ENCODE assay signal across 10 cellular contexts in the genomic region with DNA sequence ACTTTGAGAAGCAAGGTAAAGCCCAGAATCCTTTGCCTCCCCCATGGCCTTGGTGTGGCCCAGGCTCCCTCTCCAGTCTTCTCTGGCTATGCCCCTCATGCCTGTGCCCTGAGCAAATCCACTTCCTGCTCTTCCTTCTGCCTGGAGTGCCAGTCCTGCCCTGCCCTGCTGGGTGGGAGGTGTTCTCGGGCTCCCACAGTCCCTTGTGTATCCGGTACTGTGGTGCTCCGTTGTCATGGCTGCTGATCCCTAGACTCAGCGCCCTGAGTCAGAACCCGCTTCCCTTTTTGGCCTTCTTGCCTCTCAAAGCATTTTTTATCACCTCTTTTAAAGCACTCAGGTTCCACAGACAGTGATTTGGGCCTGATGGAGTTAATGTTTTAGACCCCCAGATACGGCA. TPM values are rescaled to one million over a fixed set of nuclear protein-coding genes. Genes with fewer than 3 reads are reported as not detected.
A peak's percentile ranks its signal among the peaks of the same experiment; 100 is the strongest.
DNase-seq lines count a peak whose midpoint lies in the region; ATAC-seq and TF ChIP-seq lines count a peak whose summit lies in the region.
"Had no signal": no experiment of that assay in that cellular context is flagged by ENCODE, and none has a peak within 500 bp of the region (broad histone marks: within the 10 kb centered on the region; RNA-seq: fewer than 3 reads in every experiment).

No MANE protein-coding gene starts in this region.

- ATAC-seq in foreskin keratinocyte: peak; percentile 96
- peak; percentile 76 to 83 for ATAC-seq in stimulated activated naive B cell treated with anti-CD40 and anti-IgM and Interleukin-4, amounts not matched to agents 10 μg/mL and 1 μg/mL and 100 μg/mL, for 72 hours (replicated peaks)

- peak overlapping the region in 1 of 2 donors; percentile 39 for H3K4me3 Mint-ChIP-seq in stimulated activated naive B cell treated with anti-CD40 and anti-IgM and Interleukin-4, amounts not matched to agents 10 μg/mL and 1 μg/mL and 100 μg/mL, for 72 hours
- H3K4me3 Mint-ChIP-seq: immature natural killer cell had no signal

- H2AFZ ChIP-seq in OCI-LY7 (ENCODE audit: low read length): peak overlapping the region; percentile 95

- no peaks in the 10 kb centered on the region for H4K20me1 ChIP-seq in OCI-LY7 (ENCODE audit: insufficient read depth, low read length)

- peaks cover 4 to 8% of the 10 kb centered on the region in 2 donors for H3K27me3 Mint-ChIP-seq in stimulated activated naive B cell treated with anti-CD40 and anti-IgM and Interleukin-4, amounts not matched to agents 10 μg/mL and 1 μg/mL and 100 μg/mL, for 72 hours

- peaks cover 6% of the 10 kb centered on the region for H3K27me3 ChIP-seq in foreskin keratinocyte
- no peaks in the 10 kb centered on the region for H3K27me3 ChIP-seq in dorsolateral prefrontal cortex

- POLR2A ChIA-PET in OCI-LY7 (lab: Charles Lee): no interaction called here

- H3K9me3 ChIP-seq in OCI-LY7 (ENCODE audit: low read length): no peaks in the 10 kb centered on the region

- no peaks in the 10 kb centered on the region for H3K79me2 ChIP-seq in OCI-LY7 (ENCODE audit: insufficient read depth, low read depth, low read length)

- peak overlapping the region; percentile 40 for H3K4me2 ChIP-seq in OCI-LY7 (ENCODE audit: low read length)

- no peaks in the 10 kb centered on the region for H3K9me2 ChIP-seq in OCI-LY7 (ENCODE audit: insufficient read depth, low read length)

- H3K27ac Mint-ChIP-seq in stimulated activated naive B cell treated with anti-CD40 and anti-IgM and Interleukin-4, amounts not matched to agents 10 μg/mL and 1 μg/mL and 100 μg/mL, for 72 hours: peak overlapping the region; percentile 88
- H3K27ac Mint-ChIP-seq: immature natural killer cell had no signal

- TF ChIP-seq CTCF in OCI-LY7 (conservative IDR thresholded peaks at IDR 0.05; ENCODE audit: low read length): no peak
- TF ChIP-seq CTCF in foreskin keratinocyte (conservative IDR thresholded peaks at IDR 0.05): no peak
- no peak for TF ChIP-seq CTCF in dorsolateral prefrontal cortex (IDR thresholded peaks at IDR 0.05 in 54 of 56, conservative IDR thresholded peaks at IDR 0.05 in 2 of 56; ENCODE audit: low read depth in 1 of 56, partially characterized antibody in 56 of 56)

- H3K4me3 ChIP-seq in OCI-LY7 (ENCODE audit: low read depth, low read length, poor library complexity, severe bottlenecking) (no peak overlapping the region), dorsolateral prefrontal cortex (no peak overlapping the region)

- intact Hi-C loops in OCI-LY7 (cut with micrococcal nuclease; ENCODE audit: unreplicated experiment): no loop called here
- intact Hi-C loops in dorsolateral prefrontal cortex (cut with DNase I): no loop called here

- peaks cover 65% of the 10 kb centered on the region for H3K4me1 ChIP-seq in OCI-LY7 (ENCODE audit: insufficient read depth, low read length, poor library complexity, severe bottlenecking)
- H3K4me1 ChIP-seq in foreskin keratinocyte: no peaks in the 10 kb centered on the region

- CTCF ChIA-PET in OCI-LY7 (lab: Charles Lee; ENCODE audit: unreplicated experiment): no interaction called here

- no TSS peak for BruUV-seq in OCI-LY7 (replicated peaks; lab: Mats Ljungman, UMichigan)

- H3K27ac ChIP-seq in OCI-LY7 (ENCODE audit: low read depth, low read length, poor library complexity, severe bottlenecking) (peak overlapping the region; percentile 36), foreskin keratinocyte (no peak overlapping the region), dorsolateral prefrontal cortex (no peak overlapping the region)

- peak; percentile 34 for DNase-seq in NCI-H2227 (lab: John Stamatoyannopoulos, UW; ENCODE audit: unreplicated experiment)
- no peak for DNase-seq in NCI-H2227 treated with DMSO at 0.1 percent for 48 hours (lab: John Stamatoyannopoulos, UW)
- peak; percentile 51 for DNase-seq in OCI-LY7 (ENCODE audit: low spot score)
- DNase-seq in foreskin keratinocyte: peak; percentile 35 to 58
- DNase-seq in stimulated activated naive B cell treated with anti-CD40 and anti-IgM and Interleukin-4, amounts not matched to agents 10 μg/mL and 1 μg/mL and 100 μg/mL, for 72 hours: peak; percentile 13
- no peak for DNase-seq in NCI-H2171 (lab: John Stamatoyannopoulos, UW)
- no peak for DNase-seq in dorsolateral prefrontal cortex
- no peak for DNase-seq in NCI-H128 (lab: John Stamatoyannopoulos, UW; ENCODE audit: unreplicated experiment)
- DNase-seq: immature natural killer cell, NCI-H446 had no signal

- H3K4me1 Mint-ChIP-seq in stimulated activated naive B cell treated with anti-CD40 and anti-IgM and Interleukin-4, amounts not matched to agents 10 μg/mL and 1 μg/mL and 100 μg/mL, for 72 hours: peaks cover 16 to 22% of the 10 kb centered on the region in 2 donors
- H3K4me1 Mint-ChIP-seq: immature natural killer cell had no signal

- no peaks in the 10 kb centered on the region for H3K9me3 Mint-ChIP-seq in stimulated activated naive B cell treated with anti-CD40 and anti-IgM and Interleukin-4, amounts not matched to agents 10 μg/mL and 1 μg/mL and 100 μg/mL, for 72 hours
- H3K9me3 Mint-ChIP-seq: immature natural killer cell had no signal

- H3K36me3 ChIP-seq in OCI-LY7 (ENCODE audit: insufficient read depth, low read length): no peaks in the 10 kb centered on the region

- H3K36me3 Mint-ChIP-seq in stimulated activated naive B cell treated with anti-CD40 and anti-IgM and Interleukin-4, amounts not matched to agents 10 μg/mL and 1 μg/mL and 100 μg/mL, for 72 hours: no peaks in the 10 kb centered on the region
- H3K36me3 Mint-ChIP-seq: immature natural killer cell had no signal

RNA-seq across cellular contexts. Expression of a gene that starts 29.4 kb away (rescaled TPM):
- total RNA-seq in OCI-LY7 (2014; rRNA removed; shearing (Covaris generic)): 0.13 and 0.19 TPM in 2 replicates
- total RNA-seq in OCI-LY7 (2022): 0.08 and 0.11 TPM in 2 replicates
- total RNA-seq in foreskin keratinocyte: 0.49 and 1.0 TPM in 2 replicates
- 0.42 and 0.92 TPM in 2 replicates for polyA plus RNA-seq in foreskin keratinocyte
- 1 to 10 TPM in 109 of 120 experiments, under 1 TPM in 11; 0.48 to 5.1 (median 1.7) TPM for total RNA-seq in dorsolateral prefrontal cortex
- polyA plus RNA-seq: immature natural killer cell had no signal

RNA-seq across cellular contexts. Expression of a gene that starts 32.0 kb away (rescaled TPM):
- 152 and 276 TPM in 2 replicates for total RNA-seq in OCI-LY7 (2014; rRNA removed; shearing (Covaris generic))
- total RNA-seq in OCI-LY7 (2022) (284 and 286 TPM in 2 replicates), foreskin keratinocyte (186 and 197 TPM in 2 replicates), dorsolateral prefrontal cortex (100 to 1,000 TPM; 221 to 556 (median 377) TPM)
- polyA plus RNA-seq in foreskin keratinocyte: 206 and 222 TPM in 2 replicates

Comparison
In these comparisons a context has a peak if more than half of its experiments do, and no peak if none do; other contexts are left out.
1. DNase-seq: peak in NCI-H2227 (single experiment), OCI-LY7 (single experiment), foreskin keratinocyte (2 of 2) and stimulated activated naive B cell treated with anti-CD40 and anti-IgM and Interleukin-4, amounts not matched to agents 10 μg/mL and 1 μg/mL and 100 μg/mL, for 72 hours (single experiment); none in NCI-H2227 treated with DMSO at 0.1 percent for 48 hours (single experiment), NCI-H2171 (single experiment), dorsolateral prefrontal cortex (0 of 10) and NCI-H128 (single experiment).